19 cellular contexts compared by ENCODE assay signal in the genomic region with DNA sequence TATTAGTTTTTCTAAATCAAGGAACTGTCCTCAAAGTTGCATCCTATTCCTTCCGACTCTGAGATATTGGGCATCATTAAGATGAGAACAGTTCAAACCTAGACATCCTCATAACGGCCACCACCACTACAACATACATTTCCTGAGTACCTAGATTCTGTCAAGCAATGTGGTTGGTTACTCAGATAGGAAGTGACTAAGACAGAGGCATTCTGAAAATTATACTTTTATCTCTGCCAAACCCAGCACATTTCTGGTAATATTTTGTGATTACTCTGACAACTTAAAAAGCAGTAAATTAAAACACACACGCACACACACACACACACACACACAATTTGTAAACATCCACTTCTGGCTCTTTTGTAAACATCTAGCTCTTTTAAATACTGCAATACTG.
DNase-seq lines count a peak whose midpoint lies in the region; ATAC-seq and TF ChIP-seq lines count a peak whose summit lies in the region.
"Had no signal": no experiment of that assay in that cellular context is flagged by ENCODE, and none has a peak within 500 bp of the region (broad histone marks: within the 10 kb centered on the region; RNA-seq: fewer than 3 reads in every experiment).

No MANE protein-coding gene starts in this region.

- no peaks in the 10 kb centered on the region for H3K79me2 ChIP-seq in GM23248 (ENCODE audit: insufficient read depth)

- DNase-seq in GM23248: peak; percentile 51
- peak; percentile 28 for DNase-seq in RKO (ENCODE audit: low spot score)
- peak; percentile 53 for DNase-seq in choroid plexus epithelial cell (ENCODE audit: low read depth)
- peak; percentile 22 for DNase-seq in non-pigmented ciliary epithelial cell (ENCODE audit: low read depth)
- DNase-seq in activated naive CD4-positive, alpha-beta T cell treated with Interleukin-2 at 50 U/mL for 16 hours: no peak
- DNase-seq in DMS79 (lab: John Stamatoyannopoulos, UW): no peak
- DNase-seq in AG20443 (ENCODE audit: low spot score): no peak
- DNase-seq: activated CD4-positive, alpha-beta T cell treated with anti-CD3 and anti-CD28 coated beads for 48 hours; activated naive CD4-positive, alpha-beta T cell treated with anti-CD3 and anti-CD28 coated beads for 36 hours; body of pancreas; C1 segment of cervical spinal cord; erythroblast; hippocampal formation; midbrain; NCI-H2029; NCI-H524; T-helper 9 cell had no signal

- H2AFZ ChIP-seq in GM23248: no peak overlapping the region

- 0 out of 2 replicates have a peak, but pooled peaks cover 4% of the 10 kb centered on the region for H3F3A ChIP-seq in GM23248 (ENCODE audit: insufficient read depth)

- no peaks in the 10 kb centered on the region for H3K27me3 ChIP-seq in GM23248 (replicated peaks; ENCODE audit: insufficient read depth)
- H3K27me3 ChIP-seq: body of pancreas, SJSA1 had no signal

- no peaks in the 10 kb centered on the region for H4K20me1 ChIP-seq in GM23248 (ENCODE audit: insufficient read depth)

- in situ Hi-C loops in GM23248 (cut with MboI): no loop called here

- H3K4me1 ChIP-seq in GM23248 (ENCODE audit: insufficient read depth): peaks cover 17% of the 10 kb centered on the region; the same call in 1 of the 2 replicates
- H3K4me1 ChIP-seq: body of pancreas, SJSA1 had no signal

- no peak overlapping the region for H3K4me2 ChIP-seq in GM23248 (ENCODE audit: unreplicated experiment)

- 64 to 72% methylated on average over 3 of the region's 3 CpGs for WGBS in GM23248 (ENCODE audit: low coverage in 1 of 2, low lambda C conversion rate in 2 of 2, missing lambda C conversion rate in 2 of 2), 2 experiments

- no peak for TF ChIP-seq CTCF in choroid plexus epithelial cell (conservative IDR thresholded peaks at IDR 0.05; ENCODE audit: low read depth, low read length)

- no peaks in the 10 kb centered on the region for H3K9me3 ChIP-seq in GM23248 (ENCODE audit: low read depth)
- H3K9me3 ChIP-seq: body of pancreas, SJSA1 had no signal

- ATAC-seq in GM19035 (IDR thresholded peaks at IDR 0.05; ENCODE audit: unreplicated experiment): no peak
- ATAC-seq: body of pancreas had no signal

- H3K4me3 ChIP-seq in GM23248 (no peak overlapping the region), choroid plexus epithelial cell (ENCODE audit: low read depth, low read length) (no peak overlapping the region)
- H3K4me3 ChIP-seq: body of pancreas, SJSA1 had no signal

- H3K36me3 ChIP-seq in GM23248 (ENCODE audit: low read depth): no peaks in the 10 kb centered on the region
- H3K36me3 ChIP-seq: SJSA1 had no signal

- no peaks in the 10 kb centered on the region for H3K9me2 ChIP-seq in GM23248 (ENCODE audit: insufficient read depth)

- no peak overlapping the region for H3K9ac ChIP-seq in GM23248

- H3K27ac ChIP-seq in GM23248: no peak overlapping the region
- H3K27ac ChIP-seq: body of pancreas, SJSA1 had no signal

Comparison
In these comparisons a context has a peak if more than half of its experiments do, and no peak if none do; other contexts are left out.
1. DNase-seq: peak in GM23248 (single experiment), RKO (single experiment), choroid plexus epithelial cell (single experiment) and non-pigmented ciliary epithelial cell (single experiment); none in activated naive CD4-positive, alpha-beta T cell treated with Interleukin-2 at 50 U/mL for 16 hours (single experiment), DMS79 (single experiment) and AG20443 (single experiment).